In genomic region chr17:9987779-9988585, GRCh38 we compare ENCODE assay signal across 1 cellular context.
TF ChIP-seq lines count a peak whose summit lies in the region.

No MANE protein-coding gene starts in this region.

TF ChIP-seq in A549, 52 proteins besides CTCF, POLR2A, EP300 and RAD21 (continued from another document):
- TF ChIP-seq ELK1 (IDR thresholded peaks at IDR 0.05; ENCODE audit: low read depth, low read length): no peak
- TF ChIP-seq RARB (CRISPR knock-in tag; IDR thresholded peaks at IDR 0.05): no peak
- TF ChIP-seq HOXB5 (CRISPR knock-in tag; IDR thresholded peaks at IDR 0.05): no peak
- no peak for TF ChIP-seq ZC3H11A (IDR thresholded peaks at IDR 0.05)
